In the genomic region with DNA sequence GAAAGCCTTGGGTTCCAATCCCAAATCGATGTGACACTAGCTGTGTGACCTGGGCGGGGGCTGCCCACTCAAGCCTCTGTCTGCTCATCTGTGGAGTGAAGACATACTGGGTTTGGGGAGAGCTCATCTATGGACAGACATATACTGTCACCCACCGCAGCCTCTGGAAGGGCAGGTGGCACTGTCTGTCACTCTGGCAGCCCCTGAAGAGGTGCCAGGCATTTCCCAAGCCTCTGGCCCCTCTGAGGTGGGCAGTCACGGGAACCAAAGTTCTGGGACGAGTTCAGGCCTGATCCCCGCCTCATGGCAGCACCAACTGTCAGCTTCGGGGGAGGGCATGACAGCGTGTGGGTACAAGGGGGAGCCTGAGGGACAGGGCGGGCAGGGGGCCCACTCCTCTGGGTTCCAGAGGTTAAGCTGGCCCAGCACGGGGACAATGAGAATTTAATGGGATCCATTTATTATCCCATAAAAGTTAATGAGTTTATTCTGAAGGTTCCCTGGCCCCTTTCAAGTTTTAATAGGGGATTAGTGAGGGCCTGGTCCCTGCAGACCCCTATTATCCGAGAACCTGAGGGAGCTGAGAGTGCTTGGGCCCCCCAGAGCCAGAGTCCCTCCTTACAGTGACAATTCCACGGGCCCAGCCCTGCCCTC, we compare ENCODE assay signal across 19 cellular contexts. TPM values are rescaled to one million over a fixed set of nuclear protein-coding genes. Genes with fewer than 3 reads are reported as not detected.
A peak's percentile ranks its signal among the peaks of the same experiment; 100 is the strongest.
DNase-seq lines count a peak whose midpoint lies in the region; ATAC-seq and TF ChIP-seq lines count a peak whose summit lies in the region.
"Had no signal": no experiment of that assay in that cellular context is flagged by ENCODE, and none has a peak within 500 bp of the region (broad histone marks: within the 10 kb centered on the region; RNA-seq: fewer than 3 reads in every experiment).

No MANE protein-coding gene starts in this region.

- intact Hi-C loops in psoas muscle (cut with DNase I) = no loop called here

- no peak overlapping the region for H3K9ac ChIP-seq in HUES6 (ENCODE audit: low read length)
- H3K9ac ChIP-seq: KMS-11 had no signal

- 46 to 56% (median 54%) methylated on average over 12 of the region's 12 CpGs for WGBS in psoas muscle, 3 donors

- H3K27me3 ChIP-seq in HUES6 (ENCODE audit: control insufficient read depth, insufficient read depth, low read length) (peaks cover 49% of the 10 kb centered on the region), psoas muscle (ENCODE audit: insufficient read depth in 3 of 3, low read length in 2 of 3) (no peaks in the 10 kb centered on the region)

- DNase-seq in WTC11 (ENCODE audit: low spot score) (no peak), psoas muscle (no peak)
- DNase-seq in stimulated activated CD4-positive, alpha-beta T cell treated with anti-CD3 and anti-CD28 coated beads, Interleukin-4, amount 100 ng/mL, for 4 hours = no peak
- DNase-seq: Calu3; CD8-positive, alpha-beta T cell; GF-D8; GOT3; MV-4-11; NCI-H2029; PC-9; SIG-M5 had no signal

- peak overlapping the region; percentile 45 for H3K4me3 ChIP-seq in HUES6 (ENCODE audit: low read depth, low read length)
- no peak overlapping the region for H3K4me3 ChIP-seq in psoas muscle
- H3K4me3 ChIP-seq: PC-9 had no signal

- ATAC-seq in WTC11 (no peak), psoas muscle (peak; percentile 73 to 81 (median 78)), HG03457 (IDR thresholded peaks at IDR 0.05; ENCODE audit: unreplicated experiment) (no peak), GM19324 (IDR thresholded peaks at IDR 0.05; ENCODE audit: low FRiP score, unreplicated experiment) (no peak)
- ATAC-seq: CD8-positive, alpha-beta T cell had no signal

- TF ChIP-seq CTCF in C4-2B (conservative IDR thresholded peaks at IDR 0.05) (no peak), WTC11 (IDR thresholded peaks at IDR 0.05) (no peak), psoas muscle (IDR thresholded peaks at IDR 0.05) (no peak)

- no peaks in the 10 kb centered on the region for H3K36me3 ChIP-seq in HUES6 (ENCODE audit: control insufficient read depth, insufficient read depth, low read length)
- H3K36me3 ChIP-seq in psoas muscle (ENCODE audit: insufficient read depth in 1 of 2, low read depth in 1 of 2) = no peaks in the 10 kb centered on the region

- H3K9me3 Mint-ChIP-seq in WTC11 = no peaks in the 10 kb centered on the region
- H3K9me3 Mint-ChIP-seq: CD8-positive, alpha-beta T cell; T-helper 1 cell treated with Interleukin-12 subunit alpha and Interleukin-12 subunit beta and Interleukin-4 antibody, amounts not matched to agents 30 μg/mL and 1 μg/mL, for 36 hours had no signal

- no peaks in the 10 kb centered on the region for H3K36me3 Mint-ChIP-seq in WTC11
- H3K36me3 Mint-ChIP-seq: CD8-positive, alpha-beta T cell had no signal

- H3K27ac ChIP-seq in C4-2B = peak overlapping the region; percentile 15; the same call in 1 of the 2 replicates
- H3K27ac ChIP-seq in HUES6 (ENCODE audit: low read depth, low read length) = no peak overlapping the region
- no peak overlapping the region for H3K27ac ChIP-seq in psoas muscle
- H3K27ac ChIP-seq: KMS-11, PC-9, RWPE1 had no signal

- peaks cover 28% of the 10 kb centered on the region for H3K4me1 ChIP-seq in HUES6 (ENCODE audit: control insufficient read depth, insufficient read depth, low read length)
- H3K4me1 ChIP-seq in psoas muscle = no peaks in the 10 kb centered on the region

- H3K4me1 Mint-ChIP-seq in WTC11 = peaks cover 42% of the 10 kb centered on the region

- POLR2A ChIA-PET in WTC11 (lab: Charles Lee) = interaction anchor here (0.9 to 1.1 kb wide), 2 partner anchors 15 to 17 kb away, joined by 3 to 4 read pairs; no protein-coding TSS in a partner anchor

- H3K27me3 Mint-ChIP-seq in WTC11 (ENCODE audit: low read depth) = peaks cover 49% of the 10 kb centered on the region

- CTCF ChIA-PET in WTC11 (lab: Charles Lee) = interaction anchor here (0.6 to 5.0 kb wide), 15 partner anchors 9 to 259 kb away, joined by 3 to 36 read pairs (median 3); no protein-coding TSS in a partner anchor

- peak overlapping the region; percentile 31; the same call in 1 of the 2 replicates for H3K4me3 Mint-ChIP-seq in WTC11
- H3K4me3 Mint-ChIP-seq: CD8-positive, alpha-beta T cell; T-helper 1 cell treated with Interleukin-12 subunit alpha and Interleukin-12 subunit beta and Interleukin-4 antibody, amounts not matched to agents 30 μg/mL and 1 μg/mL, for 36 hours had no signal

- no peak overlapping the region for H3K27ac Mint-ChIP-seq in WTC11
- H3K27ac Mint-ChIP-seq: CD8-positive, alpha-beta T cell; T-helper 1 cell treated with Interleukin-12 subunit alpha and Interleukin-12 subunit beta and Interleukin-4 antibody, amounts not matched to agents 30 μg/mL and 1 μg/mL, for 36 hours had no signal

- H3K9me3 ChIP-seq in HUES6 (ENCODE audit: control insufficient read depth, insufficient read depth, low read depth, low read length) (no peaks in the 10 kb centered on the region), psoas muscle (no peaks in the 10 kb centered on the region)

TF ChIP-seq in WTC11, 78 proteins besides CTCF, POLR2A, EP300 and RAD21:
- TF ChIP-seq, protein P1, sequence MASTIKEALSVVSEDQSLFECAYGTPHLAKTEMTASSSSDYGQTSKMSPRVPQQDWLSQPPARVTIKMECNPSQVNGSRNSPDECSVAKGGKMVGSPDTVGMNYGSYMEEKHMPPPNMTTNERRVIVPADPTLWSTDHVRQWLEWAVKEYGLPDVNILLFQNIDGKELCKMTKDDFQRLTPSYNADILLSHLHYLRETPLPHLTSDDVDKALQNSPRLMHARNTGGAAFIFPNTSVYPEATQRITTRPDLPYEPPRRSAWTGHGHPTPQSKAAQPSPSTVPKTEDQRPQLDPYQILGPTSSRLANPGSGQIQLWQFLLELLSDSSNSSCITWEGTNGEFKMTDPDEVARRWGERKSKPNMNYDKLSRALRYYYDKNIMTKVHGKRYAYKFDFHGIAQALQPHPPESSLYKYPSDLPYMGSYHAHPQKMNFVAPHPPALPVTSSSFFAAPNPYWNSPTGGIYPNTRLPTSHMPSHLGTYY (CRISPR knock-in tag; IDR thresholded peaks at IDR 0.05) = no peak
- TF ChIP-seq MYBL2 (CRISPR knock-in tag; IDR thresholded peaks at IDR 0.05) (no peak), MXD4 (CRISPR knock-in tag; IDR thresholded peaks at IDR 0.05; ENCODE audit: borderline replicate concordance) (no peak), OVOL2 (CRISPR knock-in tag; IDR thresholded peaks at IDR 0.05; ENCODE audit: borderline replicate concordance) (no peak), ELF4 (CRISPR knock-in tag; IDR thresholded peaks at IDR 0.05; ENCODE audit: low read depth) (no peak), TEAD1 (CRISPR knock-in tag; IDR thresholded peaks at IDR 0.05) (no peak)
- TF ChIP-seq, protein P2, sequence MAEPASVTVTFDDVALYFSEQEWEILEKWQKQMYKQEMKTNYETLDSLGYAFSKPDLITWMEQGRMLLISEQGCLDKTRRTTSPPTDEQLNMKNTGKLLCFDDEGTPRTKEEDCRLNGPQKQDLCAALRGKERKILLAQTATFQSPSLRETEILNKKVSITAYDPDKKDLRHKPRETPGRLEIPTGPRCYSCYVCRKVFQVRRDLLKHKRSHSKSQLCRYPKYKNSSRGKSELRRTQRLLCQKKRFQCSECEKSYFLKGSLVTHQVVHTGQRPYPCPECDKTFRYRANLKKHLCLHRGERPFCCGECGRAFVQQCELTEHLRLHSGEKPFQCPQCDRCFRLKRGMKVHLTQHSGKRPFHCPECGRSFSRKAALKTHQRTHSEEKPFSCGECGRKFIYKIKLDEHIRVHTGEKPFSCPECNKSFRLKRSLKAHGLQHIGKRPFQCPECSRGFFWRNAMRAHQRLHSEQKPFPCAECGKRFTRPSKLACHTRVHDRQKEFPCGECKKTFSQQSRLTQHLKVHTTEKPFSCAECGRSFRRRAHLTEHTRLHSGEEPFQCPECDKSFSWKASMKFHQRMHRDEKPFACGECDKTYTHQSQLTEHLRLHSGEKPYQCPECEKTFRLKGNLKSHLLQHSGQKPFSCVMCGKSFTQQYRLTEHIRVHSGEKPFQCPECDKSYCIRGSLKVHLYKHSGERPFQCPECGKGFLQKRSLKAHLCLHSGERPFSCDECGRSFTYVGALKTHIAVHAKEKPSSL (CRISPR knock-in tag; conservative IDR thresholded peaks at IDR 0.05) = no peak
- TF ChIP-seq, protein P3, sequence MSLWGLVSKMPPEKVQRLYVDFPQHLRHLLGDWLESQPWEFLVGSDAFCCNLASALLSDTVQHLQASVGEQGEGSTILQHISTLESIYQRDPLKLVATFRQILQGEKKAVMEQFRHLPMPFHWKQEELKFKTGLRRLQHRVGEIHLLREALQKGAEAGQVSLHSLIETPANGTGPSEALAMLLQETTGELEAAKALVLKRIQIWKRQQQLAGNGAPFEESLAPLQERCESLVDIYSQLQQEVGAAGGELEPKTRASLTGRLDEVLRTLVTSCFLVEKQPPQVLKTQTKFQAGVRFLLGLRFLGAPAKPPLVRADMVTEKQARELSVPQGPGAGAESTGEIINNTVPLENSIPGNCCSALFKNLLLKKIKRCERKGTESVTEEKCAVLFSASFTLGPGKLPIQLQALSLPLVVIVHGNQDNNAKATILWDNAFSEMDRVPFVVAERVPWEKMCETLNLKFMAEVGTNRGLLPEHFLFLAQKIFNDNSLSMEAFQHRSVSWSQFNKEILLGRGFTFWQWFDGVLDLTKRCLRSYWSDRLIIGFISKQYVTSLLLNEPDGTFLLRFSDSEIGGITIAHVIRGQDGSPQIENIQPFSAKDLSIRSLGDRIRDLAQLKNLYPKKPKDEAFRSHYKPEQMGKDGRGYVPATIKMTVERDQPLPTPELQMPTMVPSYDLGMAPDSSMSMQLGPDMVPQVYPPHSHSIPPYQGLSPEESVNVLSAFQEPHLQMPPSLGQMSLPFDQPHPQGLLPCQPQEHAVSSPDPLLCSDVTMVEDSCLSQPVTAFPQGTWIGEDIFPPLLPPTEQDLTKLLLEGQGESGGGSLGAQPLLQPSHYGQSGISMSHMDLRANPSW (CRISPR knock-in tag; conservative IDR thresholded peaks at IDR 0.05; ENCODE audit: low read depth) = no peak

RNA-seq across cellular contexts. Expression of a gene that starts 19.0 kb away (rescaled TPM):
- 1.4 to 3.0 TPM (median 1.6 TPM) in 3 replicates for total RNA-seq in WTC11 (2021)
- not detected for total RNA-seq in psoas muscle
- polyA plus RNA-seq in psoas muscle = under 1 TPM in 1 of 3 donors, not detected in 2; 0.04 TPM
- total RNA-seq: Calu3, NCI-H460, PC-9 had no signal

RNA-seq across cellular contexts. Expression of a gene that starts 35.5 kb away (rescaled TPM):
- total RNA-seq in WTC11 (2021) (57.7 to 69.8 TPM (median 61.3 TPM) in 3 replicates), psoas muscle (10 to 100 TPM; 22.3 to 28.6 (median 24.4) TPM)
- polyA plus RNA-seq in psoas muscle = 10 to 100 TPM in 1 of 3 donors, 1 to 10 TPM in 2; 7.3 to 12.1 (median 7.7) TPM

RNA-seq across cellular contexts. Expression of a gene that starts 56.1 kb away (rescaled TPM):
- total RNA-seq in WTC11 (2021) (32.4 to 34.2 TPM (median 34.1 TPM) in 3 replicates), psoas muscle (1 to 10 TPM in 1 of 4 donors, under 1 TPM in 2, not detected in 1; 0.26 to 1.7 (median 0.91) TPM)
- polyA plus RNA-seq in psoas muscle = 1 to 10 TPM in 1 of 3 donors, under 1 TPM in 2; 0.17 to 3.6 (median 0.35) TPM

Comparison
In these comparisons a context has a peak if more than half of its experiments do, and no peak if none do; other contexts are left out.
1. ATAC-seq: peak in psoas muscle (4 of 4); none in WTC11 (single experiment), HG03457 (single experiment) and GM19324 (single experiment).
2. RNA of a gene that starts 56.1 kb away (total RNA-seq): 32.4 to 34.2 TPM in WTC11; 0.26 to 1.7 TPM in psoas muscle; every median in the first group is over 10 times any median in the second.